Comparison of ENCODE assay signal across 10 cellular contexts in the genomic region with DNA sequence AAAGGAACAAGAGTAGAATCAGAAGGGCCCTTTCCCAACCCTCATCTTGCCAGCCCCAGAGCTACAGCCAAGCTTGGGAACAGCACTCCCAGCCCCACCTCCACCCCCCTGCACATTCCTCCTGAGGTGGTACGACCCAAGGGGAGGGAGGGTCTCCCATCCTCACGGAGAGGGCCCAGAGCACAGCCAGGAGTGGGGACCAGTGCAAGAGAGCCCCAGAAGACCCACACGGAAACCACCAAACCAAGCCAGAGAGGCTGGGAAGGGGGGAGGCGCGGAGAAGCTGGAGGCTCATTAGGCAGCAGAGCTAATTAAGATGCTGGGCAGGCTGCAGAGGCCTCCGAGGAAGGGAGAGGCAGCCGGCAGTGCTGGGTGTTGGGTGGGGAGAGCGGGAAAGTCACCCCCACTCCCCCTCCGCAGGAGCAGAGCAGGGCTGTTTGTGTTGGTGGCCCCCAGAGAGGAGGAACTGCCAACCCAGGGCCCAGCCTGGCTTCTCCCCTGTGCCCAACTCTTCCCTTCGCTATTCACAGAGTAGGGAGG. TPM values are rescaled to one million over a fixed set of nuclear protein-coding genes. Genes with fewer than 3 reads are reported as not detected.
DNase-seq lines count a peak whose midpoint lies in the region; ATAC-seq and TF ChIP-seq lines count a peak whose summit lies in the region.
"Had no signal": no experiment of that assay in that cellular context is flagged by ENCODE, and none has a peak within 500 bp of the region (broad histone marks: within the 10 kb centered on the region; RNA-seq: fewer than 3 reads in every experiment).

No MANE protein-coding gene starts in this region.

- H3K36me3 Mint-ChIP-seq in mesothelial cell of epicardium: peaks cover 5% of the 10 kb centered on the region

- TF ChIP-seq POLR2A in upper lobe of left lung (IDR thresholded peaks at IDR 0.05) (peak in 1 of 4 donors; percentile 22), Peyer's patch (IDR thresholded peaks at IDR 0.05) (no peak)

- ATAC-seq in upper lobe of left lung (ENCODE audit: low FRiP score in 2 of 2): no peak
- ATAC-seq in GM19397 (IDR thresholded peaks at IDR 0.05; ENCODE audit: unreplicated experiment): no peak
- no peak for ATAC-seq in GM18498 (IDR thresholded peaks at IDR 0.05; ENCODE audit: unreplicated experiment)

- no peak for TF ChIP-seq CTCF in cardiac muscle cell (IDR thresholded peaks at IDR 0.05; ENCODE audit: low read depth, low read length)
- TF ChIP-seq CTCF in mesothelial cell of epicardium (IDR thresholded peaks at IDR 0.05; ENCODE audit: unreplicated experiment): no peak
- TF ChIP-seq CTCF in upper lobe of left lung (IDR thresholded peaks at IDR 0.05): no peak
- TF ChIP-seq CTCF in Peyer's patch (IDR thresholded peaks at IDR 0.05): no peak

- H3K27ac ChIP-seq in cardiac muscle cell (peak overlapping the region; percentile 78), caudate nucleus (ENCODE audit: low read depth, low read length) (peak overlapping the region; percentile 87), upper lobe of left lung (peak overlapping the region; percentile 45 to 98 (median 82)), Peyer's patch (no peak overlapping the region)

- H3K4me1 Mint-ChIP-seq in mesothelial cell of epicardium: peaks cover 24% of the 10 kb centered on the region

- DNase-seq in cardiac muscle cell (ENCODE audit: low read depth in 1 of 2, low spot score in 1 of 2): no peak
- no peak for DNase-seq in cardiac septum (ENCODE audit: low spot score)
- DNase-seq in caudate nucleus (lab: John Stamatoyannopoulos, UW): peak in 44 of 61 donors; percentile 20 to 72 (median 51)
- no peak for DNase-seq in mesothelial cell of epicardium (ENCODE audit: low spot score in 2 of 2, unreplicated experiment in 2 of 2)
- peak in 1 of 2 donors; percentile 61 for DNase-seq in upper lobe of left lung
- DNase-seq in Peyer's patch: no peak
- DNase-seq: MV-4-11, SHP77 had no signal

- H3K4me1 ChIP-seq in cardiac muscle cell (ENCODE audit: low read depth) (peaks cover 32% of the 10 kb centered on the region), upper lobe of left lung (peaks cover 27 to 54% (median 40%) of the 10 kb centered on the region in 4 donors), Peyer's patch (peaks cover 0 to 16% (median 14%) of the 10 kb centered on the region in 4 donors)

- WGBS in upper lobe of left lung, 2 donors: 57 to 65% methylated on average over 8 to 10 of the region's 10 CpGs

- H3K27me3 Mint-ChIP-seq in mesothelial cell of epicardium (ENCODE audit: low read depth): no peaks in the 10 kb centered on the region

- intact Hi-C loops in cardiac septum (cut with DNase I): no loop called here

- no peak for TF ChIP-seq EP300 in upper lobe of left lung (IDR thresholded peaks at IDR 0.05)

- H3K27me3 ChIP-seq in cardiac muscle cell: no peaks in the 10 kb centered on the region
- no peaks in the 10 kb centered on the region for H3K27me3 ChIP-seq in upper lobe of left lung
- H3K27me3 ChIP-seq in Peyer's patch: no peaks in the 10 kb centered on the region

- H3K4me3 ChIP-seq in cardiac muscle cell (peak overlapping the region; percentile 2), upper lobe of left lung (peak overlapping the region in 3 of 4 donors; percentile 26 to 98 (median 88)), Peyer's patch (no peak overlapping the region)

- no peak overlapping the region for H3K27ac Mint-ChIP-seq in mesothelial cell of epicardium

- H3K36me3 ChIP-seq in cardiac muscle cell (peaks cover 11% of the 10 kb centered on the region), upper lobe of left lung (peaks cover 3 to 45% (median 23%) of the 10 kb centered on the region in 4 donors), Peyer's patch (peaks cover 0 to 2% (median 0%) of the 10 kb centered on the region in 3 donors)

- H3K9me3 ChIP-seq in cardiac muscle cell (ENCODE audit: low read depth) (no peaks in the 10 kb centered on the region), upper lobe of left lung (no peaks in the 10 kb centered on the region), Peyer's patch (no peaks in the 10 kb centered on the region)

- peak overlapping the region; percentile 95 for H3K4me3 Mint-ChIP-seq in mesothelial cell of epicardium

- no peaks in the 10 kb centered on the region for H3K9me3 Mint-ChIP-seq in mesothelial cell of epicardium

RNA-seq across cellular contexts. Expression of a gene that starts 2.4 kb away (rescaled TPM):
- total RNA-seq in cardiac muscle cell (17.3 and 27.6 TPM in 2 replicates), cardiac septum (11.8 TPM), mesothelial cell of epicardium (19.2 to 21.6 TPM (median 19.3 TPM) in 3 replicates), upper lobe of left lung (100 to 1,000 TPM in 1 of 6 donors, 10 to 100 TPM in 5; 28.8 to 149 (median 34.0) TPM), Peyer's patch (1 to 10 TPM; 2.5 to 5.0 (median 2.8) TPM)
- polyA plus RNA-seq in cardiac muscle cell: 41.6 and 57.1 TPM in 2 replicates

RNA-seq across cellular contexts. Expression of a gene that starts 5.0 kb away (rescaled TPM):
- total RNA-seq in cardiac muscle cell (2,476 and 3,028 TPM in 2 replicates), cardiac septum (753 TPM), mesothelial cell of epicardium (1,422 to 1,472 TPM (median 1,468 TPM) in 3 replicates), upper lobe of left lung (1,000 to 10,000 TPM; 1,356 to 1,902 (median 1,599) TPM), Peyer's patch (1,000 to 10,000 TPM in 3 of 4 donors, 100 to 1,000 TPM in 1; 932 to 2,029 (median 1,420) TPM)
- polyA plus RNA-seq in cardiac muscle cell: 761 and 822 TPM in 2 replicates

RNA-seq across cellular contexts. Expression of a gene that starts 29.1 kb away (rescaled TPM):
- 0.12 TPM in 1 of 2 replicates, not detected in the other for total RNA-seq in cardiac muscle cell
- polyA plus RNA-seq in cardiac muscle cell: not detected in 2 replicates
- total RNA-seq in cardiac septum: not detected
- total RNA-seq in mesothelial cell of epicardium: 0.40 TPM in 1 of 3 replicates, not detected in the others
- total RNA-seq in upper lobe of left lung: under 1 TPM in 1 of 6 donors, not detected in 5; 0.39 TPM
- not detected for total RNA-seq in Peyer's patch

RNA-seq across cellular contexts. Expression of a gene that starts 30.7 kb away (rescaled TPM):
- total RNA-seq in cardiac muscle cell (0.21 and 0.56 TPM in 2 replicates), cardiac septum (0.67 TPM), mesothelial cell of epicardium (0.63 to 0.86 TPM (median 0.77 TPM) in 3 replicates), upper lobe of left lung (1 to 10 TPM in 1 of 6 donors, under 1 TPM in 3, not detected in 2; 0.24 to 1.1 (median 0.48) TPM), Peyer's patch (under 1 TPM in 2 of 4 donors, not detected in 2; 0.27 to 0.66 TPM)
- 0.17 and 0.42 TPM in 2 replicates for polyA plus RNA-seq in cardiac muscle cell

RNA-seq across cellular contexts. Expression of a gene that starts 43.6 kb away (rescaled TPM):
- total RNA-seq in cardiac muscle cell (8.4 and 25.0 TPM in 2 replicates), cardiac septum (21.4 TPM), mesothelial cell of epicardium (15.4 to 18.6 TPM (median 17.0 TPM) in 3 replicates), upper lobe of left lung (10 to 100 TPM in 3 of 6 donors, 1 to 10 TPM in 3; 3.8 to 47.1 (median 10.5) TPM), Peyer's patch (10 to 100 TPM; 14.5 to 34.7 (median 18.2) TPM)
- 6.3 and 6.6 TPM in 2 replicates for polyA plus RNA-seq in cardiac muscle cell

Comparison
In these comparisons a context has a peak if more than half of its experiments do, and no peak if none do; other contexts are left out.
1. DNase-seq: peak in caudate nucleus (44 of 61); none in cardiac muscle cell (0 of 2), cardiac septum (single experiment), mesothelial cell of epicardium (0 of 2) and Peyer's patch (0 of 3).
2. H3K27ac ChIP-seq: peak in cardiac muscle cell (single experiment), caudate nucleus (single experiment) and upper lobe of left lung (4 of 4); none in Peyer's patch (0 of 4).
3. H3K4me3 ChIP-seq: peak in cardiac muscle cell (single experiment) and upper lobe of left lung (3 of 4); none in Peyer's patch (0 of 4).